Comparison of ENCODE assay signal across 13 cellular contexts in genomic region chr2:43152186-43152585, GRCh38.
DNase-seq lines count a peak whose midpoint lies in the region; ATAC-seq, FAIRE-seq and TF ChIP-seq lines count a peak whose summit lies in the region.
"Had no signal": no experiment of that assay in that cellular context is flagged by ENCODE, and none has a peak within 500 bp of the region (broad histone marks: within the 10 kb centered on the region; RNA-seq: fewer than 3 reads in every experiment).

No MANE protein-coding gene starts in this region.

- no peaks in the 10 kb centered on the region for H3K27me3 Mint-ChIP-seq in activated CD8-positive, alpha-beta memory T cell treated with anti-CD3 and anti-CD28 coated beads, Interleukin-2, amount 10 ng/mL, durations not matched to agents 7 days and 5 days
- peaks cover 11% of the 10 kb centered on the region for H3K27me3 Mint-ChIP-seq in GM23338 (ENCODE audit: insufficient read depth, low read depth, poor library complexity)
- H3K27me3 Mint-ChIP-seq in neural progenitor cell (ENCODE audit: insufficient read depth, low read depth): peaks cover 12% of the 10 kb centered on the region

- peaks cover 2% of the 10 kb centered on the region for H3K36me3 Mint-ChIP-seq in activated CD8-positive, alpha-beta memory T cell treated with anti-CD3 and anti-CD28 coated beads, Interleukin-2, amount 10 ng/mL, durations not matched to agents 7 days and 5 days
- no peaks in the 10 kb centered on the region for H3K36me3 Mint-ChIP-seq in GM23338 (ENCODE audit: low read depth)
- H3K36me3 Mint-ChIP-seq in neural progenitor cell: no peaks in the 10 kb centered on the region

- H3K4me3 ChIP-seq in GM23338 (no peak overlapping the region), K562 (no peak overlapping the region), neural progenitor cell (no peak overlapping the region), PC-9 (no peak overlapping the region)
- H3K4me3 ChIP-seq: pancreas, skin epidermis had no signal

- no peak overlapping the region for H3K4me2 ChIP-seq in GM23338
- no peak overlapping the region for H3K4me2 ChIP-seq in K562 (ENCODE audit: insufficient read depth, low read length)
- H3K4me2 ChIP-seq in neural progenitor cell: no peak overlapping the region
- no peak overlapping the region for H3K4me2 ChIP-seq in PC-9

- no peak for TF ChIP-seq CTCF in GM23338 (conservative IDR thresholded peaks at IDR 0.05; ENCODE audit: low read depth in 2 of 2)
- no peak for TF ChIP-seq CTCF in K562 (IDR thresholded peaks at IDR 0.05 in 2 of 3, conservative IDR thresholded peaks at IDR 0.05 in 1 of 3; ENCODE audit: insufficient read depth in 2 of 3, low read depth in 1 of 3, low read length in 3 of 3)
- no peak for TF ChIP-seq CTCF in neural progenitor cell (IDR thresholded peaks at IDR 0.05)
- no peak for TF ChIP-seq CTCF in PC-9 (conservative IDR thresholded peaks at IDR 0.05)

- no peaks in the 10 kb centered on the region for H3K36me3 ChIP-seq in GM23338 (ENCODE audit: insufficient read depth)
- H3K36me3 ChIP-seq in K562 (ENCODE audit: control insufficient read depth, insufficient read depth, low read length): no peaks in the 10 kb centered on the region
- no peaks in the 10 kb centered on the region for H3K36me3 ChIP-seq in neural progenitor cell
- no peaks in the 10 kb centered on the region for H3K36me3 ChIP-seq in PC-9 (ENCODE audit: low read depth)
- H3K36me3 ChIP-seq: pancreas, WERI-Rb-1 had no signal

- in situ Hi-C loops in K562 (cut with MboI): no loop called here

- no peak for TF ChIP-seq RAD21 in K562 (CRISPR knock-in tag; conservative IDR thresholded peaks at IDR 0.05 in 1 of 2, IDR thresholded peaks at IDR 0.05 in 1 of 2)

- BruUV-seq in K562 (replicated peaks; lab: Mats Ljungman, UMichigan) (no TSS peak), PC-9 (replicated peaks; lab: Mats Ljungman, UMichigan) (no TSS peak)

- H3K4me1 ChIP-seq in GM23338 (ENCODE audit: insufficient read depth): peaks cover 12% of the 10 kb centered on the region; the same call in 1 of the 2 replicates
- peaks cover 0 to 5% of the 10 kb centered on the region in 2 experiments; a peak in 1 of 5 replicates for H3K4me1 ChIP-seq in K562 (replicated peaks in 1 of 2; ENCODE audit: control insufficient read depth in 2 of 2, insufficient read depth in 2 of 2, low read length in 2 of 2)
- no peaks in the 10 kb centered on the region for H3K4me1 ChIP-seq in neural progenitor cell
- H3K4me1 ChIP-seq in PC-9 (replicated peaks; ENCODE audit: insufficient read depth): peaks cover 7% of the 10 kb centered on the region

- H3K27ac ChIP-seq in GM23338 (ENCODE audit: low read depth) (no peak overlapping the region), K562 (ENCODE audit: extremely low read depth, low read depth, low read length) (no peak overlapping the region), neural progenitor cell (no peak overlapping the region), PC-9 (no peak overlapping the region)
- H3K27ac ChIP-seq: pancreas, WERI-Rb-1 had no signal

- H3K9me1 ChIP-seq in K562 (ENCODE audit: control insufficient read depth, insufficient read depth, low read length): no peaks in the 10 kb centered on the region

- H3F3A ChIP-seq in GM23338 (replicated peaks; ENCODE audit: low read depth) (no peaks in the 10 kb centered on the region), neural progenitor cell (ENCODE audit: low read depth) (no peaks in the 10 kb centered on the region), PC-9 (ENCODE audit: insufficient read depth, low read depth) (peaks cover 5% of the 10 kb centered on the region; the same call in 1 of the 2 replicates)

- H4K20me1 ChIP-seq in GM23338 (replicated peaks; ENCODE audit: insufficient read depth): no peaks in the 10 kb centered on the region
- H4K20me1 ChIP-seq in K562 (replicated peaks; ENCODE audit: control insufficient read depth, insufficient read depth, low read length): no peaks in the 10 kb centered on the region
- H4K20me1 ChIP-seq in neural progenitor cell (ENCODE audit: low read depth): no peaks in the 10 kb centered on the region
- H4K20me1 ChIP-seq in PC-9 (ENCODE audit: insufficient read depth): no peaks in the 10 kb centered on the region

- H3K9ac ChIP-seq in K562 (ENCODE audit: insufficient read depth in 1 of 2, low read depth in 2 of 2, low read length in 2 of 2): no peak overlapping the region
- H3K9ac ChIP-seq in neural progenitor cell: no peak overlapping the region

- ATAC-seq in activated CD8-positive, alpha-beta memory T cell treated with anti-CD3 and anti-CD28 coated beads, Interleukin-2, amount 10 ng/mL, durations not matched to agents 7 days and 5 days: no peak
- ATAC-seq in GM23338 (peak; percentile 49), K562 (no peak)

- TF ChIP-seq POLR2A in K562 (conservative IDR thresholded peaks at IDR 0.05): no peak

- H3K9me3 ChIP-seq in K562 (replicated peaks; ENCODE audit: control insufficient read depth, insufficient read depth, low read depth, low read length): no peaks in the 10 kb centered on the region
- no peaks in the 10 kb centered on the region for H3K9me3 ChIP-seq in neural progenitor cell (ENCODE audit: low read depth)
- no peaks in the 10 kb centered on the region for H3K9me3 ChIP-seq in PC-9 (ENCODE audit: insufficient read depth, low read depth)
- H3K9me3 ChIP-seq: pancreas had no signal

- H3K4me1 Mint-ChIP-seq in activated CD8-positive, alpha-beta memory T cell treated with anti-CD3 and anti-CD28 coated beads, Interleukin-2, amount 10 ng/mL, durations not matched to agents 7 days and 5 days: peaks cover 50% of the 10 kb centered on the region
- H3K4me1 Mint-ChIP-seq in GM23338 (peaks cover 21% of the 10 kb centered on the region), neural progenitor cell (peaks cover 13% of the 10 kb centered on the region)

- H3K79me2 ChIP-seq in GM23338 (replicated peaks; ENCODE audit: insufficient read depth) (no peaks in the 10 kb centered on the region), K562 (ENCODE audit: control insufficient read depth, insufficient read depth, low read length) (no peaks in the 10 kb centered on the region), neural progenitor cell (ENCODE audit: low read depth) (no peaks in the 10 kb centered on the region), PC-9 (ENCODE audit: low read depth) (no peaks in the 10 kb centered on the region)

- intact Hi-C loops in K562 (cut with micrococcal nuclease) (no loop called here), PC-9 (cut with micrococcal nuclease; ENCODE audit: unreplicated experiment) (no loop called here)

- H3K9me2 ChIP-seq in GM23338 (ENCODE audit: insufficient read depth) (no peaks in the 10 kb centered on the region), PC-9 (ENCODE audit: insufficient read depth) (no peaks in the 10 kb centered on the region)

- no peaks in the 10 kb centered on the region for H3K9me3 Mint-ChIP-seq in activated CD8-positive, alpha-beta memory T cell treated with anti-CD3 and anti-CD28 coated beads, Interleukin-2, amount 10 ng/mL, durations not matched to agents 7 days and 5 days (ENCODE audit: low read depth)
- H3K9me3 Mint-ChIP-seq in GM23338 (no peaks in the 10 kb centered on the region), neural progenitor cell (no peaks in the 10 kb centered on the region)

- H2AFZ ChIP-seq in GM23338 (no peak overlapping the region), K562 (ENCODE audit: low read depth, low read length) (peak overlapping the region; percentile 24; the same call in 1 of the 2 replicates), neural progenitor cell (replicated peaks) (peak overlapping the region; percentile 50), PC-9 (no peak overlapping the region)

- TF ChIP-seq EP300 in K562 (IDR thresholded peaks at IDR 0.05; ENCODE audit: low read length): no peak

- FAIRE-seq in K562 (lab: Jason Lieb, UNC): no peak
- FAIRE-seq: pancreas had no signal

- WGBS in K562 (ENCODE audit: insufficient coverage, low coverage, missing lambda C conversion rate): 28% methylated on average over 8 of the region's 8 CpGs

- H3K4me3 Mint-ChIP-seq in activated CD8-positive, alpha-beta memory T cell treated with anti-CD3 and anti-CD28 coated beads, Interleukin-2, amount 10 ng/mL, durations not matched to agents 7 days and 5 days: no peak overlapping the region
- H3K4me3 Mint-ChIP-seq in GM23338: no peak overlapping the region
- H3K4me3 Mint-ChIP-seq in neural progenitor cell: no peak overlapping the region

- H3K27ac Mint-ChIP-seq in activated CD8-positive, alpha-beta memory T cell treated with anti-CD3 and anti-CD28 coated beads, Interleukin-2, amount 10 ng/mL, durations not matched to agents 7 days and 5 days: peak overlapping the region; percentile 6
- H3K27ac Mint-ChIP-seq in GM23338 (no peak overlapping the region), neural progenitor cell (no peak overlapping the region)

- POLR2A ChIA-PET in K562 (lab: Yijun Ruan, JAX) (no interaction called here), PC-9 (lab: Charles Lee; ENCODE audit: unreplicated experiment) (no interaction called here)

- H3K27me3 ChIP-seq in GM23338 (ENCODE audit: insufficient read depth): no peaks in the 10 kb centered on the region
- no peaks in the 10 kb centered on the region; a peak in 1 of 5 replicates for H3K27me3 ChIP-seq in K562 (ENCODE audit: control insufficient read depth in 2 of 2, insufficient read depth in 2 of 2, low read length in 2 of 2)
- no peaks in the 10 kb centered on the region for H3K27me3 ChIP-seq in neural progenitor cell
- H3K27me3 ChIP-seq in PC-9 (ENCODE audit: insufficient read depth, low read depth): no peaks in the 10 kb centered on the region
- H3K27me3 ChIP-seq: pancreas had no signal

- DNase-seq in activated CD8-positive, alpha-beta memory T cell treated with anti-CD3 and anti-CD28 coated beads, Interleukin-2, amount 10 ng/mL, durations not matched to agents 7 days and 5 days: no peak
- DNase-seq in activated CD8-positive, alpha-beta memory T cell treated with anti-CD3 and anti-CD28 coated beads, Interleukin-2, amount 50 U/mL, for 4 hours: no peak
- DNase-seq in GM23338 (ENCODE audit: low spot score): no peak
- DNase-seq in K562 (ENCODE audit: extremely low read depth in 1 of 4, low spot score in 3 of 4): no peak
- no peak for DNase-seq in neural progenitor cell (ENCODE audit: low spot score)
- DNase-seq in AML-193 (lab: John Stamatoyannopoulos, UW): no peak
- DNase-seq in PC-9: no peak
- DNase-seq in COR-L47 (lab: John Stamatoyannopoulos, UW): no peak
- DNase-seq: foreskin melanocyte, mesendoderm, pancreas, WERI-Rb-1 had no signal

- CTCF ChIA-PET in activated CD8-positive, alpha-beta memory T cell treated with anti-CD3 and anti-CD28 coated beads, Interleukin-2, amount 10 ng/mL, durations not matched to agents 7 days and 5 days (lab: Charles Lee): interaction anchor here (1.7 to 2.2 kb wide), 2 partner anchors 12 to 18 kb away, joined by 7 to 12 read pairs; no protein-coding TSS in a partner anchor
- CTCF ChIA-PET in K562 (lab: Yijun Ruan, JAX; ENCODE audit: low intra/inter-chr PET ratio): no interaction called here
- CTCF ChIA-PET in PC-9 (lab: Charles Lee): no interaction called here

TF ChIP-seq in K562, 482 proteins besides CTCF, POLR2A, EP300 and RAD21 (continues in another document):
- TF ChIP-seq FOXK2 (conservative IDR thresholded peaks at IDR 0.05 in 1 of 2, IDR thresholded peaks at IDR 0.05 in 1 of 2; ENCODE audit: low read depth in 2 of 2) (no peak), NELFE (IDR thresholded peaks at IDR 0.05; ENCODE audit: insufficient read depth, insufficient read length) (no peak), NCOA2 (IDR thresholded peaks at IDR 0.05; ENCODE audit: partially characterized antibody in 2 of 2) (no peak), CBFB (CRISPR knock-in tag; IDR thresholded peaks at IDR 0.05) (no peak), EP400 (IDR thresholded peaks at IDR 0.05) (no peak)

Comparison
In these comparisons a context has a peak if more than half of its experiments do, and no peak if none do; other contexts are left out.
1. H2AFZ ChIP-seq: peak in K562 (single experiment) and neural progenitor cell (single experiment); none in GM23338 (single experiment) and PC-9 (single experiment).